ENCODE assay signal across 1 cellular context in the genomic region with DNA sequence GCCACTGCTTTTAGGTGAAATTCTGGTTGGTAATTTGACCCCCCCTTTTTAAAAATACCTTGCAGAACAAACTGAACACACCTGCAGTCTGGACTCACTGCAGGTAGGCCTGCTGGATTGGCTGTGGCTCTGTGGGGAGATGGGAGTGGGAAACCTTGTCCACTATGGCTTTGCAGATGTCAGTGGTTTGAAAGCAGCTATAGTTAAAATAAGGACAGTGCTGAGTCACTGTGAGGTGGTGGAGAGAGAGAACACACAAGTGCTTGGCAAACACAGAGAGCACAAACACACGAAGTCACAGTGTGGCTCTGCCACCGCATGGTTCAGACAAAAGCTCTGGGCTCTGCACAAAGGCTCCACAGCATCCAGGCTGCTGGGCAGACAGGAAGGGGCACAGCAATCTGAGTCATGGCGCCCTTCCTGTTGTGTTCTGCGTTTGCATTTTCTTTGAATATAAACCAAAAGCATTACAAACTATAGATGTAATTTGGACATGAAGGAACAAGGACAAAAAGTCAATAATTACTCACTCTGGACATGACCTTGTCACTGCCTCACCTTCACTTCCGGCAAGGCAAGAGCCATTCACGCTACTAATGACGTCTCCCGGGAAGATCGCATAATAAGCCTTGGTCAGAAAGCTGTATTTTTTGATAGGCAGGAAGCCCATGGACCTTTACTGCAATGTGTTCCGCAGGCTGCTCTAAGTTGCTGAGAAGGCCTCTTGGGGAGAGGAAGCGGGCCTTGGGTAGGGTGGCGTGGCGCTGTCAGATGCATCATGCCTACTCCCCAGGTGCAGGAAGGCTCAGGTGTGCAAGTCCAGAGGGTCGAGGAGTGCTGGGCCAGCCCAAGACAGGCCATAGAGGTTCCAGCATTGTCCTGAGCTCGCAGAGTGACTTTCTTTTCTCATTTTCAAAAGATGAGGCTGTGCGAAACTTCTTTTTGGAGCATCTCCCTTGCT.
TF ChIP-seq lines count a peak whose summit lies in the region.

No MANE protein-coding gene starts in this region.

TF ChIP-seq in HepG2, 621 proteins besides CTCF, POLR2A, EP300 and RAD21 (continued from another document and continues in another):
- TF ChIP-seq SETDB1 (CRISPR knock-in tag; IDR thresholded peaks at IDR 0.05; ENCODE audit: borderline replicate concordance) (no peak), NR2F2 (IDR thresholded peaks at IDR 0.05; ENCODE audit: borderline replicate concordance, low read depth) (no peak), ZNF512 (CRISPR knock-in tag; IDR thresholded peaks at IDR 0.05) (no peak), ZMYM4 (CRISPR knock-in tag; IDR thresholded peaks at IDR 0.05) (no peak), ZNF850 (CRISPR knock-in tag; conservative IDR thresholded peaks at IDR 0.05) (no peak), ZFP36L1 (CRISPR knock-in tag; IDR thresholded peaks at IDR 0.05) (no peak), BCLAF1 (IDR thresholded peaks at IDR 0.05) (no peak), NKX3-1 (CRISPR knock-in tag; IDR thresholded peaks at IDR 0.05) (no peak), FOXC1 (CRISPR knock-in tag; IDR thresholded peaks at IDR 0.05; ENCODE audit: borderline replicate concordance) (0 out of 2 replicates have a peak, but pooled peaks have one; percentile 49), ZNF143 (CRISPR knock-in tag; IDR thresholded peaks at IDR 0.05) (peak; percentile 61), ZSCAN9 (CRISPR knock-in tag; IDR thresholded peaks at IDR 0.05; ENCODE audit: borderline replicate concordance) (peak; percentile 25; the same call in 1 of the 2 replicates), ZBTB37 (CRISPR knock-in tag; IDR thresholded peaks at IDR 0.05) (peak; percentile 78; the same call in 1 of the 2 replicates), YY1 (IDR thresholded peaks at IDR 0.05; ENCODE audit: insufficient read depth, insufficient replicate concordance, low read depth, low read length) (peak; percentile 23), ZBTB43 (CRISPR knock-in tag; conservative IDR thresholded peaks at IDR 0.05) (0 out of 2 replicates have a peak, but pooled peaks have one; percentile 43), HOXA7 (CRISPR knock-in tag; IDR thresholded peaks at IDR 0.05) (no peak), KDM1A (CRISPR knock-in tag; IDR thresholded peaks at IDR 0.05) (0 out of 2 replicates have a peak, but pooled peaks have one; percentile 11), EED (CRISPR knock-in tag; IDR thresholded peaks at IDR 0.05) (no peak), PTBP1 (IDR thresholded peaks at IDR 0.05; ENCODE audit: low read depth, low read length, poor library complexity, severe bottlenecking) (no peak), ELF1 (CRISPR knock-in tag; IDR thresholded peaks at IDR 0.05) (0 out of 2 replicates have a peak, but pooled peaks have one; percentile 21), NFIC (IDR thresholded peaks at IDR 0.05; ENCODE audit: low read length) (no peak), ZNF232 (CRISPR knock-in tag; IDR thresholded peaks at IDR 0.05; ENCODE audit: borderline replicate concordance) (no peak), ZNF574 (CRISPR knock-in tag; IDR thresholded peaks at IDR 0.05) (peak; percentile 36; the same call in 1 of the 2 replicates), ZBTB42 (CRISPR knock-in tag; IDR thresholded peaks at IDR 0.05) (0 out of 2 replicates have a peak, but pooled peaks have one; percentile 51)
- TF ChIP-seq, protein P1, sequence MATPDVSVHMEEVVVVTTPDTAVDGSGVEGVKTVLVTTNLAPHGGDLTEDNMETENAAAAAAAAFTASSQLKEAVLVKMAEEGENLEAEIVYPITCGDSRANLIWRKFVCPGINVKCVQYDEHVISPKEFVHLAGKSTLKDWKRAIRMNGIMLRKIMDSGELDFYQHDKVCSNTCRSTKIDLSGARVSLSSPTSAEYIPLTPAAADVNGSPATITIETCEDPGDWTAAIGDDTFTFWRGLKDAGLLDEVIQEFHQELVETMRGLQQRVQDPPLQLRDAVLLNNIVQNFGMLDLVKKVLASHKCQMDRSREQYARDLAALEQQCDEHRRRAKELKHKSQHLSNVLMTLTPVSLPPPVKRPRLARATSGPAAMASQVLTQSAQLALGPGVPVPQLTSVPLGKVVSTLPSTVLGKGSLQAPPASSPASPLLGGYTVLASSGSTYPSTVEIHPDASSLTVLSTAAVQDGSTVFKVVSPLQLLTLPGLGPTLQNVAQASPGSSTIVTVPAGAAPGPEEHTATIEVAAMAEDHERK (CRISPR knock-in tag; IDR thresholded peaks at IDR 0.05; ENCODE audit: low read depth), result no peak
- TF ChIP-seq, protein P2, sequence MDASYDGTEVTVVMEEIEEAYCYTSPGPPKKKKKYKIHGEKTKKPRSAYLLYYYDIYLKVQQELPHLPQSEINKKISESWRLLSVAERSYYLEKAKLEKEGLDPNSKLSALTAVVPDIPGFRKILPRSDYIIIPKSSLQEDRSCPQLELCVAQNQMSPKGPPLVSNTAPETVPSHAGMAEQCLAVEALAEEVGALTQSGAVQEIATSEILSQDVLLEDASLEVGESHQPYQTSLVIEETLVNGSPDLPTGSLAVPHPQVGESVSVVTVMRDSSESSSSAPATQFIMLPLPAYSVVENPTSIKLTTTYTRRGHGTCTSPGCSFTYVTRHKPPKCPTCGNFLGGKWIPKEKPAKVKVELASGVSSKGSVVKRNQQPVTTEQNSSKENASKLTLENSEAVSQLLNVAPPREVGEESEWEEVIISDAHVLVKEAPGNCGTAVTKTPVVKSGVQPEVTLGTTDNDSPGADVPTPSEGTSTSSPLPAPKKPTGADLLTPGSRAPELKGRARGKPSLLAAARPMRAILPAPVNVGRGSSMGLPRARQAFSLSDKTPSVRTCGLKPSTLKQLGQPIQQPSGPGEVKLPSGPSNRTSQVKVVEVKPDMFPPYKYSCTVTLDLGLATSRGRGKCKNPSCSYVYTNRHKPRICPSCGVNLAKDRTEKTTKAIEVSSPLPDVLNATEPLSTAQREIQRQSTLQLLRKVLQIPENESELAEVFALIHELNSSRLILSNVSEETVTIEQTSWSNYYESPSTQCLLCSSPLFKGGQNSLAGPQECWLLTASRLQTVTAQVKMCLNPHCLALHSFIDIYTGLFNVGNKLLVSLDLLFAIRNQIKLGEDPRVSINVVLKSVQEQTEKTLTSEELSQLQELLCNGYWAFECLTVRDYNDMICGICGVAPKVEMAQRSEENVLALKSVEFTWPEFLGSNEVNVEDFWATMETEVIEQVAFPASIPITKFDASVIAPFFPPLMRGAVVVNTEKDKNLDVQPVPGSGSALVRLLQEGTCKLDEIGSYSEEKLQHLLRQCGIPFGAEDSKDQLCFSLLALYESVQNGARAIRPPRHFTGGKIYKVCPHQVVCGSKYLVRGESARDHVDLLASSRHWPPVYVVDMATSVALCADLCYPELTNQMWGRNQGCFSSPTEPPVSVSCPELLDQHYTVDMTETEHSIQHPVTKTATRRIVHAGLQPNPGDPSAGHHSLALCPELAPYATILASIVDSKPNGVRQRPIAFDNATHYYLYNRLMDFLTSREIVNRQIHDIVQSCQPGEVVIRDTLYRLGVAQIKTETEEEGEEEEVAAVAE (CRISPR knock-in tag; IDR thresholded peaks at IDR 0.05; ENCODE audit: borderline replicate concordance), result no peak
- TF ChIP-seq, protein P3, sequence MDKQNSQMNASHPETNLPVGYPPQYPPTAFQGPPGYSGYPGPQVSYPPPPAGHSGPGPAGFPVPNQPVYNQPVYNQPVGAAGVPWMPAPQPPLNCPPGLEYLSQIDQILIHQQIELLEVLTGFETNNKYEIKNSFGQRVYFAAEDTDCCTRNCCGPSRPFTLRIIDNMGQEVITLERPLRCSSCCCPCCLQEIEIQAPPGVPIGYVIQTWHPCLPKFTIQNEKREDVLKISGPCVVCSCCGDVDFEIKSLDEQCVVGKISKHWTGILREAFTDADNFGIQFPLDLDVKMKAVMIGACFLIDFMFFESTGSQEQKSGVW (CRISPR knock-in tag; IDR thresholded peaks at IDR 0.05; ENCODE audit: borderline replicate concordance), result no peak
- TF ChIP-seq, protein P4, sequence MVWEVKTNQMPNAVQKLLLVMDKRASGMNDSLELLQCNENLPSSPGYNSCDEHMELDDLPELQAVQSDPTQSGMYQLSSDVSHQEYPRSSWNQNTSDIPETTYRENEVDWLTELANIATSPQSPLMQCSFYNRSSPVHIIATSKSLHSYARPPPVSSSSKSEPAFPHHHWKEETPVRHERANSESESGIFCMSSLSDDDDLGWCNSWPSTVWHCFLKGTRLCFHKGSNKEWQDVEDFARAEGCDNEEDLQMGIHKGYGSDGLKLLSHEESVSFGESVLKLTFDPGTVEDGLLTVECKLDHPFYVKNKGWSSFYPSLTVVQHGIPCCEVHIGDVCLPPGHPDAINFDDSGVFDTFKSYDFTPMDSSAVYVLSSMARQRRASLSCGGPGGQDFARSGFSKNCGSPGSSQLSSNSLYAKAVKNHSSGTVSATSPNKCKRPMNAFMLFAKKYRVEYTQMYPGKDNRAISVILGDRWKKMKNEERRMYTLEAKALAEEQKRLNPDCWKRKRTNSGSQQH (CRISPR knock-in tag; IDR thresholded peaks at IDR 0.05; ENCODE audit: low read depth), result no peak
- TF ChIP-seq, protein P5, sequence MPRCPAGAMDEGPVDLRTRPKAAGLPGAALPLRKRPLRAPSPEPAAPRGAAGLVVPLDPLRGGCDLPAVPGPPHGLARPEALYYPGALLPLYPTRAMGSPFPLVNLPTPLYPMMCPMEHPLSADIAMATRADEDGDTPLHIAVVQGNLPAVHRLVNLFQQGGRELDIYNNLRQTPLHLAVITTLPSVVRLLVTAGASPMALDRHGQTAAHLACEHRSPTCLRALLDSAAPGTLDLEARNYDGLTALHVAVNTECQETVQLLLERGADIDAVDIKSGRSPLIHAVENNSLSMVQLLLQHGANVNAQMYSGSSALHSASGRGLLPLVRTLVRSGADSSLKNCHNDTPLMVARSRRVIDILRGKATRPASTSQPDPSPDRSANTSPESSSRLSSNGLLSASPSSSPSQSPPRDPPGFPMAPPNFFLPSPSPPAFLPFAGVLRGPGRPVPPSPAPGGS (CRISPR knock-in tag; IDR thresholded peaks at IDR 0.05), result 0 out of 2 replicates have a peak, but pooled peaks have one; percentile 37
